ENCODE assay signal across 15 cellular contexts in genomic region chr3:17322106-17322793, GRCh38.
DNase-seq lines count a peak whose midpoint lies in the region; ATAC-seq and TF ChIP-seq lines count a peak whose summit lies in the region.
"Had no signal": no experiment of that assay in that cellular context is flagged by ENCODE, and none has a peak within 500 bp of the region (broad histone marks: within the 10 kb centered on the region; RNA-seq: fewer than 3 reads in every experiment).

No MANE protein-coding gene starts in this region.

- no peaks in the 10 kb centered on the region for H3K27me3 Mint-ChIP-seq in CD4-positive, alpha-beta T cell
- no peaks in the 10 kb centered on the region for H3K27me3 Mint-ChIP-seq in activated CD8-positive, alpha-beta T cell treated with anti-CD3 and anti-CD28 coated beads for 36 hours
- H3K27me3 Mint-ChIP-seq: central memory CD8-positive, alpha-beta T cell had no signal

- POLR2A ChIA-PET in CD4-positive, alpha-beta T cell (lab: Charles Lee): interaction anchor here (0.5 to 1.2 kb wide), 2 partner anchors 21 to 26 kb away, joined by 3 read pairs; no protein-coding TSS in a partner anchor
- POLR2A ChIA-PET in activated CD8-positive, alpha-beta T cell treated with anti-CD3 and anti-CD28 coated beads for 36 hours (lab: Charles Lee): no interaction called here

- H2BK120ac ChIP-seq in mesenchymal stem cell (ENCODE audit: low read depth, low read length): no peak overlapping the region

- no peak overlapping the region for H3K4ac ChIP-seq in mesenchymal stem cell (ENCODE audit: low read depth in 1 of 2, low read length in 2 of 2)

- H2BK5ac ChIP-seq in mesenchymal stem cell (ENCODE audit: low read depth, low read length, poor library complexity, severe bottlenecking): no peak overlapping the region

- no peak overlapping the region for H2AK5ac ChIP-seq in mesenchymal stem cell (ENCODE audit: low read length, severe bottlenecking)

- H3K18ac ChIP-seq in mesenchymal stem cell (ENCODE audit: low read depth in 1 of 2, low read length in 2 of 2): no peak overlapping the region

- no peak overlapping the region for H3K14ac ChIP-seq in mesenchymal stem cell (ENCODE audit: low read length in 2 of 2)

- H3K36me3 ChIP-seq in H7 (replicated peaks; ENCODE audit: control insufficient read depth, insufficient read depth, low read length) (no peaks in the 10 kb centered on the region), mesenchymal stem cell (ENCODE audit: control insufficient read depth in 1 of 2, insufficient read depth in 2 of 2, low read depth in 1 of 2, low read length in 2 of 2) (no peaks in the 10 kb centered on the region)

- peaks cover 9% of the 10 kb centered on the region for H3K36me3 Mint-ChIP-seq in CD4-positive, alpha-beta T cell (ENCODE audit: low read depth)
- H3K36me3 Mint-ChIP-seq in activated CD8-positive, alpha-beta T cell treated with anti-CD3 and anti-CD28 coated beads for 36 hours (ENCODE audit: low read depth): peaks cover 4% of the 10 kb centered on the region

- H3K23ac ChIP-seq in mesenchymal stem cell (ENCODE audit: low read length in 2 of 2): no peak overlapping the region

- ATAC-seq in CD4-positive, alpha-beta T cell (ENCODE audit: poor library complexity): peak; percentile 46
- peak; percentile 66 for ATAC-seq in GM18517 (IDR thresholded peaks at IDR 0.05; ENCODE audit: unreplicated experiment)
- peak; percentile 59 for ATAC-seq in HG02852 (IDR thresholded peaks at IDR 0.05; ENCODE audit: unreplicated experiment)
- ATAC-seq in activated CD8-positive, alpha-beta T cell treated with anti-CD3 and anti-CD28 coated beads for 36 hours: peak; percentile 60
- ATAC-seq in left ventricle myocardium superior: no peak
- ATAC-seq: PC-3 had no signal

- H3K4me3 Mint-ChIP-seq in CD4-positive, alpha-beta T cell: peak overlapping the region; percentile 61
- peak overlapping the region; percentile 42 for H3K4me3 Mint-ChIP-seq in activated CD8-positive, alpha-beta T cell treated with anti-CD3 and anti-CD28 coated beads for 36 hours
- H3K4me3 Mint-ChIP-seq: activated T-cell treated with anti-CD3 and anti-CD28 coated beads, Interleukin-2, amount 50 U/mL, for 4 hours; central memory CD8-positive, alpha-beta T cell had no signal

- CTCF ChIA-PET in CD4-positive, alpha-beta T cell (lab: Charles Lee): no interaction called here
- CTCF ChIA-PET in activated CD8-positive, alpha-beta T cell treated with anti-CD3 and anti-CD28 coated beads for 36 hours (lab: Charles Lee): interaction anchor here (0.5 to 1.2 kb wide), 2 partner anchors 10 to 76 kb away, joined by 3 to 5 read pairs; no protein-coding TSS in a partner anchor

- H3K9ac ChIP-seq in mesenchymal stem cell (ENCODE audit: low read length): no peak overlapping the region
- H3K9ac ChIP-seq: GM23248 had no signal

- no peak overlapping the region for H3K4me2 ChIP-seq in mesenchymal stem cell (ENCODE audit: low read length, poor library complexity, severe bottlenecking)

- peaks cover 25% of the 10 kb centered on the region for H3K4me1 Mint-ChIP-seq in CD4-positive, alpha-beta T cell (ENCODE audit: low read depth)
- H3K4me1 Mint-ChIP-seq in activated CD8-positive, alpha-beta T cell treated with anti-CD3 and anti-CD28 coated beads for 36 hours (ENCODE audit: low read depth): peaks cover 20% of the 10 kb centered on the region

- H3K79me1 ChIP-seq in mesenchymal stem cell (replicated peaks; ENCODE audit: low read length, poor library complexity, severe bottlenecking): no peaks in the 10 kb centered on the region

- H3K4me3 ChIP-seq in H7 (ENCODE audit: insufficient read depth, low read depth, low read length) (no peak overlapping the region), mesenchymal stem cell (ENCODE audit: insufficient read depth in 1 of 2, low read depth in 1 of 2, low read length in 2 of 2) (no peak overlapping the region)
- H3K4me3 ChIP-seq: GM23248 had no signal

- H2AFZ ChIP-seq in mesenchymal stem cell (ENCODE audit: low read depth, low read length): no peak overlapping the region
- H2AFZ ChIP-seq: GM23248 had no signal

- DNase-seq in CD4-positive, alpha-beta T cell: peak in 1 of 10 experiments; percentile 2
- DNase-seq in activated CD8-positive, alpha-beta T cell treated with anti-CD3 and anti-CD28 coated beads for 36 hours: peak; percentile 4
- DNase-seq in H7 (no peak), mesenchymal stem cell (no peak), left ventricle myocardium superior (no peak), mesenteric fat pad (ENCODE audit: low spot score) (no peak)
- DNase-seq: activated T-cell treated with anti-CD3 and anti-CD28 coated beads, Interleukin-2, amount 50 U/mL, for 4 hours; C1 segment of cervical spinal cord; GM23248; NCI-H1930; PC-3; T-helper 9 cell had no signal

- H3K27me3 ChIP-seq in CD4-positive, alpha-beta T cell (ENCODE audit: control insufficient read depth, insufficient read depth, low read length): no peaks in the 10 kb centered on the region
- no peaks in the 10 kb centered on the region for H3K27me3 ChIP-seq in H7 (ENCODE audit: control insufficient read depth, insufficient read depth, low read length)
- no peaks in the 10 kb centered on the region for H3K27me3 ChIP-seq in mesenchymal stem cell (ENCODE audit: control insufficient read depth in 1 of 2, insufficient read depth in 1 of 2, low read length in 2 of 2)

- intact Hi-C loops in CD4-positive, alpha-beta T cell (cut with DNase I, micrococcal nuclease): no loop called here
- intact Hi-C loops in activated CD8-positive, alpha-beta T cell treated with anti-CD3 and anti-CD28 coated beads for 36 hours (cut with micrococcal nuclease): no loop called here
- intact Hi-C loops in left ventricle myocardium superior (cut with micrococcal nuclease): no loop called here

- WGBS in mesenchymal stem cell: 90% methylated on average over 5 of the region's 5 CpGs

- peak overlapping the region; percentile 58 for H3K27ac Mint-ChIP-seq in CD4-positive, alpha-beta T cell
- H3K27ac Mint-ChIP-seq in activated CD8-positive, alpha-beta T cell treated with anti-CD3 and anti-CD28 coated beads for 36 hours: peak overlapping the region; percentile 63

- no peaks in the 10 kb centered on the region for H3K9me3 ChIP-seq in CD4-positive, alpha-beta T cell (ENCODE audit: control insufficient read depth, low read length)
- H3K9me3 ChIP-seq in mesenchymal stem cell (ENCODE audit: control insufficient read depth, low read length): no peaks in the 10 kb centered on the region

- no peak overlapping the region for H2BK15ac ChIP-seq in mesenchymal stem cell (ENCODE audit: low read depth, poor library complexity, severe bottlenecking)

- H3K9me3 Mint-ChIP-seq in CD4-positive, alpha-beta T cell: no peaks in the 10 kb centered on the region
- no peaks in the 10 kb centered on the region for H3K9me3 Mint-ChIP-seq in activated CD8-positive, alpha-beta T cell treated with anti-CD3 and anti-CD28 coated beads for 36 hours
- H3K9me3 Mint-ChIP-seq: activated T-cell treated with anti-CD3 and anti-CD28 coated beads, Interleukin-2, amount 50 U/mL, for 4 hours; central memory CD8-positive, alpha-beta T cell had no signal

- no peak overlapping the region for H4K91ac ChIP-seq in mesenchymal stem cell (ENCODE audit: low read length)

- H3K27ac ChIP-seq in CD4-positive, alpha-beta T cell (ENCODE audit: low read depth, low read length): no peak overlapping the region
- no peak overlapping the region for H3K27ac ChIP-seq in mesenchymal stem cell (ENCODE audit: low read length, poor library complexity, severe bottlenecking)
- H3K27ac ChIP-seq: GM23248 had no signal

- no peak overlapping the region for H2BK12ac ChIP-seq in mesenchymal stem cell (ENCODE audit: low read length in 2 of 2)

- no peak overlapping the region for H4K8ac ChIP-seq in mesenchymal stem cell (ENCODE audit: low read length)

- no peak for TF ChIP-seq CTCF in CD4-positive, alpha-beta T cell (IDR thresholded peaks at IDR 0.05)
- TF ChIP-seq CTCF in activated CD8-positive, alpha-beta T cell treated with anti-CD3 and anti-CD28 coated beads for 36 hours (IDR thresholded peaks at IDR 0.05): no peak

- no peaks in the 10 kb centered on the region for H3K4me1 ChIP-seq in mesenchymal stem cell (ENCODE audit: control insufficient read depth, insufficient read depth, low read depth, low read length)
